ENCODE assay signal across 15 cellular contexts in genomic region chr15:84842781-84843180, GRCh38. TPM values are rescaled to one million over a fixed set of nuclear protein-coding genes. Genes with fewer than 3 reads are reported as not detected.
DNase-seq lines count a peak whose midpoint lies in the region; ATAC-seq and TF ChIP-seq lines count a peak whose summit lies in the region.
"Had no signal": no experiment of that assay in that cellular context is flagged by ENCODE, and none has a peak within 500 bp of the region (broad histone marks: within the 10 kb centered on the region; RNA-seq: fewer than 3 reads in every experiment).

No MANE protein-coding gene starts in this region.

- peaks cover 0 to 40% of the 10 kb centered on the region in 2 donors for H3K4me1 ChIP-seq in right atrium auricular region
- H3K4me1 ChIP-seq in skeletal muscle tissue (ENCODE audit: control insufficient read depth in 3 of 3, insufficient read depth in 3 of 3, low read length in 3 of 3) = peaks cover 52 to 61% (median 58%) of the 10 kb centered on the region in 3 donors

- ATAC-seq in left lobe of liver = no peak
- ATAC-seq in GM21825 (IDR thresholded peaks at IDR 0.05; ENCODE audit: unreplicated experiment) = no peak
- ATAC-seq: K562 had no signal

- H3K9ac ChIP-seq in skeletal muscle tissue (ENCODE audit: low read depth in 1 of 3, low read length in 3 of 3) = peak overlapping the region in 2 of 3 donors; percentile 82 to 92

- in situ Hi-C loops in GM13977 (cut with MboI; ENCODE audit: low pct_unique_long_range_greater_than_20kb, low sequenced_read_pairs, unreplicated experiment) = no loop called here

- intact Hi-C loops in cardiac septum (cut with DNase I) = no loop called here

- H3K36me3 ChIP-seq in right atrium auricular region = peaks cover 9% of the 10 kb centered on the region
- peaks cover 20 to 33% (median 26%) of the 10 kb centered on the region in 3 donors for H3K36me3 ChIP-seq in skeletal muscle tissue (ENCODE audit: control insufficient read depth in 3 of 3, insufficient read depth in 3 of 3, low read length in 3 of 3)

- no peak overlapping the region for H3K4me3 ChIP-seq in right atrium auricular region
- peak overlapping the region in 1 of 3 donors; percentile 15 for H3K4me3 ChIP-seq in skeletal muscle tissue (ENCODE audit: low read length in 3 of 3)
- H3K4me3 ChIP-seq: K562 had no signal

- H3K27ac ChIP-seq in right atrium auricular region (peak overlapping the region; percentile 89 to 93), skeletal muscle tissue (ENCODE audit: low read depth, low read length) (peak overlapping the region; percentile 100)

- TF ChIP-seq CTCF in right atrium auricular region (IDR thresholded peaks at IDR 0.05) = no peak
- TF ChIP-seq CTCF in GM13977 (IDR thresholded peaks at IDR 0.05; ENCODE audit: extremely low read depth, insufficient read depth, missing control alignments) = no peak

- H3K27me3 ChIP-seq in right atrium auricular region (no peaks in the 10 kb centered on the region), skeletal muscle tissue (ENCODE audit: control insufficient read depth in 3 of 3, insufficient read depth in 3 of 3, low read length in 3 of 3) (no peaks in the 10 kb centered on the region)

- no peak for DNase-seq in right atrium auricular region (ENCODE audit: low spot score)
- DNase-seq in cardiac septum (ENCODE audit: low spot score) = no peak
- DNase-seq in left lobe of liver (ENCODE audit: low spot score) = peak; percentile 35
- DNase-seq in GM13977 (ENCODE audit: low spot score) = no peak
- no peak for DNase-seq in middle frontal gyrus (ENCODE audit: extremely low spot score, low spot score)
- DNase-seq: DMS53, HFFc6, MV-4-11, NCI-H1417, NCI-H187 treated with DMSO at 0.1 percent for 48 hours, NCI-H446, NCI-H69 had no signal

- H3K9me3 ChIP-seq in right atrium auricular region = peaks cover 0 to 7% of the 10 kb centered on the region in 2 donors
- H3K9me3 ChIP-seq in skeletal muscle tissue (ENCODE audit: control insufficient read depth in 3 of 3, low read length in 3 of 3) = no peaks in the 10 kb centered on the region

RNA-seq across cellular contexts. Expression of gene ALPK3, which starts 25.6 kb away (rescaled TPM):
- total RNA-seq in right atrium auricular region = 10 to 100 TPM; 51.0 to 99.0 TPM
- 190 TPM for total RNA-seq in cardiac septum
- total RNA-seq in left lobe of liver = 2.7 TPM
- total RNA-seq in skeletal muscle tissue = 33.4 TPM

RNA-seq across cellular contexts. Expression of gene SLC28A1, which starts 41.7 kb away (rescaled TPM):
- total RNA-seq in right atrium auricular region = under 1 TPM in 1 of 2 donors, not detected in 1; 0.12 TPM
- total RNA-seq in cardiac septum = 0.83 TPM
- total RNA-seq in left lobe of liver = 64.6 TPM
- total RNA-seq in skeletal muscle tissue = 0.52 TPM
- total RNA-seq: HFFc6, K562 had no signal

Comparison
In these comparisons a context has a peak if more than half of its experiments do, and no peak if none do; other contexts are left out.
1. RNA of gene SLC28A1, which starts 41.7 kb away (total RNA-seq): 64.6 TPM in left lobe of liver (single experiment); 0.83 TPM in cardiac septum (single experiment), 0.52 TPM in skeletal muscle tissue (single experiment) and 0.12 TPM in right atrium auricular region; every median in the first group is over 10 times any median in the second.